ENCODE assay signal across 9 cellular contexts in the genomic region with DNA sequence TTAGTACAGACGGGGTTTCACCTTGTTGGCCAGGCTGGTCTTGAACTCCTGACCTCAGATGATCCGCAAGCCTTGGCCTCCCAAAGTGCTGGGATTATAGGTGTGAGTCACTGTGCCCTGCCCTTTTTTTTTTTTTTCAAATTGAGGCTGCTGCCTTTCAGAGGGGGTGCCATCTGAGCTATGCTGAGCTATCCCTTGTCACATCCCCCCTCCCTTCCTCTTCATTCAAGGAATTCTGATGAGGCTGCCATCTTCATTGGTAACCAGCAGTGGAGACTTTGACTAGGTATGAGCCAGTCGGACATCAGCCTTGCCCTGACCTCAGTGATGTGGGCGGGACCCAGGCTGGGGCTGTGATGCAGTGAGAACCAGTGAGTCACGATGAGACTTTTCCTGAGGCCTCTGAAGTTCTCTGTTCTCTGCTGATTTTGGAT. TPM values are rescaled to one million over a fixed set of nuclear protein-coding genes. Genes with fewer than 3 reads are reported as not detected.
DNase-seq lines count a peak whose midpoint lies in the region; ATAC-seq and TF ChIP-seq lines count a peak whose summit lies in the region.
"Had no signal": no experiment of that assay in that cellular context is flagged by ENCODE, and none has a peak within 500 bp of the region (broad histone marks: within the 10 kb centered on the region; RNA-seq: fewer than 3 reads in every experiment).

No MANE protein-coding gene starts in this region.

- no TSS peak for BruUV-seq in Panc1 (replicated peaks; lab: Mats Ljungman, UMichigan)

- CTCF ChIA-PET in Panc1 (lab: Charles Lee) = no interaction called here

- no peak overlapping the region for H3K9ac ChIP-seq in GM23248

- in situ Hi-C loops in GM23248 (cut with MboI) (no loop called here), Panc1 (cut with HindIII; ENCODE audit: low pct_unique_long_range_greater_than_20kb, low sequenced_read_pairs) (no loop called here)

- H3K9me2 ChIP-seq in GM23248 (ENCODE audit: insufficient read depth) = no peaks in the 10 kb centered on the region

- H3K36me3 ChIP-seq in GM23248 (ENCODE audit: low read depth) (no peaks in the 10 kb centered on the region), Panc1 (ENCODE audit: control insufficient read depth, insufficient read depth, low read length) (no peaks in the 10 kb centered on the region)

- H3K79me2 ChIP-seq in GM23248 (ENCODE audit: insufficient read depth) = no peaks in the 10 kb centered on the region

- DNase-seq in GM23248 (peak; percentile 97), Panc1 (ENCODE audit: low read depth, low spot score) (peak; percentile 61), epithelial cell of proximal tubule (ENCODE audit: low read depth) (peak; percentile 66), NCI-H526 (lab: John Stamatoyannopoulos, UW) (no peak), NAMALWA (ENCODE audit: low spot score) (no peak), NCI-H2081 treated with DMSO at 0.1 percent for 48 hours (lab: John Stamatoyannopoulos, UW) (no peak)
- peak; percentile 38 to 46 for DNase-seq in stimulated activated CD4-positive, alpha-beta T cell treated with anti-CD3 and anti-CD28 coated beads, Interleukin-15, amount 100 ng/mL, for 48 hours (ENCODE audit: low read depth in 2 of 2)

- no peaks in the 10 kb centered on the region for H3K27me3 ChIP-seq in GM23248 (replicated peaks; ENCODE audit: insufficient read depth)
- H3K27me3 ChIP-seq in Panc1 (ENCODE audit: control insufficient read depth, insufficient read depth, low read length) = no peaks in the 10 kb centered on the region

- H3K4me1 ChIP-seq in GM23248 (ENCODE audit: insufficient read depth) (peaks cover 23% of the 10 kb centered on the region), Panc1 (ENCODE audit: control insufficient read depth, insufficient read depth, low read length) (no peaks in the 10 kb centered on the region)

- POLR2A ChIA-PET in Panc1 (lab: Charles Lee) = no interaction called here

- H2AFZ ChIP-seq in GM23248 = peak overlapping the region; percentile 52

- H3K4me3 ChIP-seq in GM23248 = no peak overlapping the region
- no peak overlapping the region for H3K4me3 ChIP-seq in Panc1 (ENCODE audit: low read depth in 2 of 2, low read length in 2 of 2)
- no peak overlapping the region for H3K4me3 ChIP-seq in epithelial cell of proximal tubule (ENCODE audit: low read depth, low read length)

- 27 to 28% methylated on average over 5 of the region's 5 CpGs for WGBS in GM23248 (ENCODE audit: low coverage in 1 of 2, low lambda C conversion rate in 2 of 2, missing lambda C conversion rate in 2 of 2), 2 experiments

- peaks cover 19% of the 10 kb centered on the region for H3F3A ChIP-seq in GM23248 (ENCODE audit: insufficient read depth)

- TF ChIP-seq CTCF in Panc1 (IDR thresholded peaks at IDR 0.05) = no peak
- no peak for TF ChIP-seq CTCF in epithelial cell of proximal tubule (conservative IDR thresholded peaks at IDR 0.05; ENCODE audit: low read depth, low read length)

- H3K27ac ChIP-seq in GM23248 (peak overlapping the region; percentile 71), Panc1 (ENCODE audit: low read length) (no peak overlapping the region)

- H3K9me3 ChIP-seq in GM23248 (ENCODE audit: low read depth) = no peaks in the 10 kb centered on the region
- H3K9me3 ChIP-seq in Panc1 (ENCODE audit: control insufficient read depth, insufficient read depth, low read depth, low read length) = no peaks in the 10 kb centered on the region

- intact Hi-C loops in Panc1 (cut with micrococcal nuclease; ENCODE audit: unreplicated experiment) = no loop called here

- no peak overlapping the region for H3K4me2 ChIP-seq in GM23248 (ENCODE audit: unreplicated experiment)

- no peaks in the 10 kb centered on the region for H4K20me1 ChIP-seq in GM23248 (ENCODE audit: insufficient read depth)

- peak; percentile 81; the same call in 1 of the 2 replicates for ATAC-seq in Panc1
- ATAC-seq in GM21825 (IDR thresholded peaks at IDR 0.05; ENCODE audit: unreplicated experiment) = no peak
- ATAC-seq: T-cell had no signal

RNA-seq across cellular contexts. Expression of a gene that starts 24.4 kb away (rescaled TPM):
- 33.7 and 65.3 TPM in 2 replicates for total RNA-seq in GM23248 (2014; rRNA removed; shearing (Covaris generic))
- polyA plus RNA-seq in GM23248 (2016; fragmentation: Nextera tagmentation; extraction: Ambion mirVana) = 26.9 and 32.0 TPM in 2 replicates
- 12.7 TPM for total RNA-seq in Panc1 (2021; ENCODE audit: unreplicated experiment)
- polyA plus RNA-seq in Panc1 (2012; ENCODE audit: insufficient read length) = 27.1 TPM
- total RNA-seq in epithelial cell of proximal tubule = 37.9 TPM in 2 replicates

RNA-seq across cellular contexts. Expression of a gene that starts 28.8 kb away (rescaled TPM):
- total RNA-seq in GM23248 (2014; rRNA removed; shearing (Covaris generic)) = 4.6 and 7.9 TPM in 2 replicates
- polyA plus RNA-seq in GM23248 (2016; fragmentation: Nextera tagmentation; extraction: Ambion mirVana) = 17.4 and 17.6 TPM in 2 replicates
- total RNA-seq in Panc1 (2021; ENCODE audit: unreplicated experiment) = 8.7 TPM
- polyA plus RNA-seq in Panc1 (2012; ENCODE audit: insufficient read length) = 4.1 TPM
- 8.6 and 9.3 TPM in 2 replicates for total RNA-seq in epithelial cell of proximal tubule

Comparison
In these comparisons a context has a peak if more than half of its experiments do, and no peak if none do; other contexts are left out.
1. DNase-seq: peak in GM23248 (single experiment), Panc1 (single experiment), epithelial cell of proximal tubule (single experiment) and stimulated activated CD4-positive, alpha-beta T cell treated with anti-CD3 and anti-CD28 coated beads, Interleukin-15, amount 100 ng/mL, for 48 hours (2 of 2); none in NCI-H526 (0 of 2), NAMALWA (single experiment) and NCI-H2081 treated with DMSO at 0.1 percent for 48 hours (single experiment).